ENCODE assay signal across 1 cellular context in genomic region chr16:9597967-9598730, GRCh38.
TF ChIP-seq lines count a peak whose summit lies in the region.

No MANE protein-coding gene starts in this region.

TF ChIP-seq in K562, 482 proteins besides CTCF, POLR2A, EP300 and RAD21 (continued from another document and continues in another):
- no peak for TF ChIP-seq ZBTB33 (CRISPR knock-in tag; IDR thresholded peaks at IDR 0.05)
- no peak for TF ChIP-seq ZNF778 (CRISPR knock-in tag; IDR thresholded peaks at IDR 0.05)
- no peak; the same call in 1 of the 2 replicates for TF ChIP-seq PTTG1 (tag; IDR thresholded peaks at IDR 0.05; ENCODE audit: low read depth)
- TF ChIP-seq ETV1 (tag; conservative IDR thresholded peaks at IDR 0.05; ENCODE audit: low read depth), result peak; percentile 51; the same call in 1 of the 2 replicates
- no peak for TF ChIP-seq PHF21A (IDR thresholded peaks at IDR 0.05; ENCODE audit: borderline replicate concordance, low read depth)
- TF ChIP-seq ATF3 (IDR thresholded peaks at IDR 0.05), result peak; percentile 96
- no peak for TF ChIP-seq ATF3 (CRISPR knock-in tag; conservative IDR thresholded peaks at IDR 0.05)
- TF ChIP-seq ZNF75A (CRISPR knock-in tag; IDR thresholded peaks at IDR 0.05), result no peak
- no peak for TF ChIP-seq ZNF57 (CRISPR knock-in tag; IDR thresholded peaks at IDR 0.05)
- TF ChIP-seq TAF7 (tag; IDR thresholded peaks at IDR 0.05), result no peak; the same call in 1 of the 2 replicates
- TF ChIP-seq ZFP30 (CRISPR knock-in tag; IDR thresholded peaks at IDR 0.05; ENCODE audit: borderline replicate concordance), result no peak
- peak; percentile 85 for TF ChIP-seq SMAD1 (IDR thresholded peaks at IDR 0.05; ENCODE audit: low read depth, low read length, partially characterized antibody)
- TF ChIP-seq CBFB (CRISPR knock-in tag; IDR thresholded peaks at IDR 0.05), result no peak
- TF ChIP-seq VEZF1 (CRISPR knock-in tag; IDR thresholded peaks at IDR 0.05), result peak; percentile 58
- TF ChIP-seq CBX2 (IDR thresholded peaks at IDR 0.05; ENCODE audit: insufficient read depth, low read length, poor library complexity, severe bottlenecking), result no peak
- TF ChIP-seq ZKSCAN1 (IDR thresholded peaks at IDR 0.05; ENCODE audit: low read depth, low read length), result no peak
- TF ChIP-seq ETV6 (IDR thresholded peaks at IDR 0.05; ENCODE audit: borderline replicate concordance in 1 of 2, low read depth in 2 of 2, low read length in 1 of 2), result no peak
- no peak for TF ChIP-seq ETV6 (CRISPR knock-in tag; IDR thresholded peaks at IDR 0.05; ENCODE audit: borderline replicate concordance)
- peak; percentile 76; the same call in 1 of the 2 replicates for TF ChIP-seq SMARCC2 (IDR thresholded peaks at IDR 0.05; ENCODE audit: low read depth)
- no peak for TF ChIP-seq ZNF707 (CRISPR knock-in tag; conservative IDR thresholded peaks at IDR 0.05)
- TF ChIP-seq ZNF124 (CRISPR knock-in tag; IDR thresholded peaks at IDR 0.05), result no peak
- TF ChIP-seq ID3 (CRISPR knock-in tag; IDR thresholded peaks at IDR 0.05), result no peak
- no peak for TF ChIP-seq ID3 (tag; IDR thresholded peaks at IDR 0.05)
- TF ChIP-seq POLR3A (IDR thresholded peaks at IDR 0.05; ENCODE audit: borderline replicate concordance, extremely low read depth, insufficient read depth, insufficient read length), result no peak
- TF ChIP-seq SRF (CRISPR knock-in tag; IDR thresholded peaks at IDR 0.05), result no peak
- no peak for TF ChIP-seq MCM2 (IDR thresholded peaks at IDR 0.05; ENCODE audit: low read depth)
- no peak for TF ChIP-seq ZNF143 (CRISPR knock-in tag; IDR thresholded peaks at IDR 0.05)
- no peak for TF ChIP-seq HNRNPL (IDR thresholded peaks at IDR 0.05; ENCODE audit: low read depth, low read length)
- TF ChIP-seq FOXK1 (CRISPR knock-in tag; IDR thresholded peaks at IDR 0.05; ENCODE audit: borderline replicate concordance), result no peak
- no peak for TF ChIP-seq ZNF347 (CRISPR knock-in tag; IDR thresholded peaks at IDR 0.05; ENCODE audit: low read depth)
- 0 out of 4 replicates have a peak, but pooled peaks of 1 of the 2 experiments have one; percentile 6 for TF ChIP-seq KDM1A (IDR thresholded peaks at IDR 0.05)
- TF ChIP-seq POLR2AphosphoS5 (IDR thresholded peaks at IDR 0.05; ENCODE audit: control insufficient read depth, insufficient read depth, low read depth, low read length), result peak; percentile 60
- TF ChIP-seq PRDM10 (IDR thresholded peaks at IDR 0.05; ENCODE audit: partially characterized antibody), result peak; percentile 67
- TF ChIP-seq GTF2E2 (tag; IDR thresholded peaks at IDR 0.05), result peak; percentile 57; the same call in 1 of the 2 replicates
- no peak for TF ChIP-seq NFYB (IDR thresholded peaks at IDR 0.05; ENCODE audit: extremely low read depth, insufficient read length)
- 0 out of 2 replicates have a peak, but pooled peaks have one; percentile 13 for TF ChIP-seq KLF6 (CRISPR knock-in tag; IDR thresholded peaks at IDR 0.05; ENCODE audit: borderline replicate concordance)
- TF ChIP-seq NEUROD1 (IDR thresholded peaks at IDR 0.05; ENCODE audit: borderline replicate concordance, low read depth, low read length, partially characterized antibody), result no peak
- TF ChIP-seq DPF2 (IDR thresholded peaks at IDR 0.05), result peak; percentile 94
- no peak for TF ChIP-seq HNRNPK (IDR thresholded peaks at IDR 0.05; ENCODE audit: low read depth, low read length, poor library complexity, severe bottlenecking)
- TF ChIP-seq NFATC3 (IDR thresholded peaks at IDR 0.05), result no peak
- peak; percentile 35 to 52; a peak in 2 of 4 replicates for TF ChIP-seq NRF1 (conservative IDR thresholded peaks at IDR 0.05 in 1 of 2, IDR thresholded peaks at IDR 0.05 in 1 of 2)
- no peak for TF ChIP-seq ZNF408 (CRISPR knock-in tag; IDR thresholded peaks at IDR 0.05; ENCODE audit: low read depth)
- TF ChIP-seq KDM2B (CRISPR knock-in tag; IDR thresholded peaks at IDR 0.05), result no peak
- peak; percentile 47; the same call in 1 of the 2 replicates for TF ChIP-seq BCOR (IDR thresholded peaks at IDR 0.05)
- TF ChIP-seq DMBX1 (CRISPR knock-in tag; IDR thresholded peaks at IDR 0.05; ENCODE audit: borderline replicate concordance), result peak; percentile 75; the same call in 1 of the 2 replicates
- no peak for TF ChIP-seq ZNF282 (CRISPR knock-in tag; IDR thresholded peaks at IDR 0.05)
- TF ChIP-seq ZKSCAN3 (CRISPR knock-in tag; IDR thresholded peaks at IDR 0.05), result no peak
- TF ChIP-seq ZBTB40 (IDR thresholded peaks at IDR 0.05), result no peak; the same call in 1 of the 2 replicates
- TF ChIP-seq ZBTB40 (CRISPR knock-in tag; IDR thresholded peaks at IDR 0.05), result no peak
- peak; percentile 96 for TF ChIP-seq ARID1B (IDR thresholded peaks at IDR 0.05)
- no peak for TF ChIP-seq KLF1 (tag; IDR thresholded peaks at IDR 0.05)
